ENCODE assay signal across 25 cellular contexts in the genomic region with DNA sequence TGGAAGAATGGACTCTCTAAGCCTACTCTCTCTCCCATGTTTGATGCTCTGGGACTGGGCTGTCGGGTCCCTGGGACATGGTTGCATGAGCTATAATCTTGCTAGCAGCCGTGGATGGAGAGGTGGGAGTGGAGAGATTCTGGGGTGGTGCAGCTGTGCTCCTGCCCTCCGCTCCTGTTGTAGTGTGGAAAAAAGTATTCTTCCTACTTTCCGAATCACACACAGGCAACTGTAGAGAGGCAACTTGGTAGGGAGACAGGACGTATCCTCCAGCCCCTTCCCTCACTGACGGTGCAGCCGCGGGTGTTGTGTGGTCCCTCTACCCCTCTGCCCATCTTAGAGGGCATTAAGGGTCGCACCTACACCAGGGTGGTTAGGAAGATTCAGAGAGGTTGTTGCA.
"Had no signal": no experiment of that assay in that cellular context is flagged by ENCODE, and none has a peak within 500 bp of the region (broad histone marks: within the 10 kb centered on the region; RNA-seq: fewer than 3 reads in every experiment).

No MANE protein-coding gene starts in this region.

- H3K9me3 Mint-ChIP-seq: activated CD4-positive, alpha-beta T cell treated with anti-CD3 and anti-CD28 coated beads, Interleukin-2, amount 10 ng/mL, durations not matched to agents 7 days and 5 days; effector memory CD8-positive, alpha-beta T cell; immature natural killer cell; natural killer cell treated with Interleukin-12 subunit alpha and Interleukin-12 subunit beta and Interleukin-15 and Interleukin-18, amount 100 ng/mL, for 72 hours had no signal

- H3K4me3 Mint-ChIP-seq: activated CD4-positive, alpha-beta T cell treated with anti-CD3 and anti-CD28 coated beads, Interleukin-2, amount 10 ng/mL, durations not matched to agents 7 days and 5 days; activated naive CD8-positive, alpha-beta T cell; activated T-cell treated with anti-CD3 and anti-CD28 coated beads, Interleukin-2, amount 50 U/mL, for 72 hours; effector memory CD8-positive, alpha-beta T cell; immature natural killer cell; natural killer cell treated with Interleukin-12 subunit alpha and Interleukin-12 subunit beta and Interleukin-15 and Interleukin-18, amount 100 ng/mL, for 72 hours; stimulated activated naive B cell treated with anti-CD40 and anti-IgM and Interleukin-4, amounts not matched to agents 10 μg/mL and 1 μg/mL and 100 μg/mL, for 72 hours; T-helper 17 cell had no signal

- DNase-seq: activated CD4-positive, alpha-beta T cell treated with anti-CD3 and anti-CD28 coated beads for 1 hour; activated CD4-positive, alpha-beta T cell treated with anti-CD3 and anti-CD28 coated beads, Interleukin-2, amount 10 ng/mL, durations not matched to agents 7 days and 5 days; activated naive CD4-positive, alpha-beta T cell; activated T-cell treated with anti-CD3 and anti-CD28 coated beads, Interleukin-2, amount 50 U/mL, for 72 hours; anterior cingulate cortex; effector memory CD8-positive, alpha-beta T cell; foreskin fibroblast; immature natural killer cell; left ventricle myocardium inferior; mesendoderm; mucosa of descending colon; ovary; retina; SK-N-SH; stimulated activated CD4-positive, alpha-beta T cell treated with anti-CD3 and anti-CD28 coated beads, Interleukin-15, amount 100 ng/mL, for 24 hours; stimulated activated CD4-positive, alpha-beta T cell treated with anti-CD3 and anti-CD28 coated beads, Interleukin-2, amount 100 ng/mL, for 24 hours; stimulated activated naive B cell treated with anti-CD40 and anti-IgM and Interleukin-4, amounts not matched to agents 10 μg/mL and 1 μg/mL and 100 μg/mL, for 72 hours; T-helper 17 cell had no signal

- H3K4me3 ChIP-seq: left ventricle myocardium inferior, lung, mucosa of descending colon, ovary, prostate gland, tibial nerve had no signal

- H3K27ac Mint-ChIP-seq: activated CD4-positive, alpha-beta T cell treated with anti-CD3 and anti-CD28 coated beads, Interleukin-2, amount 10 ng/mL, durations not matched to agents 7 days and 5 days; activated naive CD8-positive, alpha-beta T cell; activated T-cell treated with anti-CD3 and anti-CD28 coated beads, Interleukin-2, amount 50 U/mL, for 72 hours; immature natural killer cell; natural killer cell treated with Interleukin-12 subunit alpha and Interleukin-12 subunit beta and Interleukin-15 and Interleukin-18, amount 100 ng/mL, for 72 hours; stimulated activated naive B cell treated with anti-CD40 and anti-IgM and Interleukin-4, amounts not matched to agents 10 μg/mL and 1 μg/mL and 100 μg/mL, for 72 hours; T-helper 17 cell had no signal

- H3K4me1 Mint-ChIP-seq: activated CD4-positive, alpha-beta T cell treated with anti-CD3 and anti-CD28 coated beads, Interleukin-2, amount 10 ng/mL, durations not matched to agents 7 days and 5 days; immature natural killer cell had no signal

- H3K27me3 ChIP-seq: ovary, tibial nerve had no signal

- H3K36me3 Mint-ChIP-seq: activated naive CD8-positive, alpha-beta T cell; immature natural killer cell; natural killer cell treated with Interleukin-12 subunit alpha and Interleukin-12 subunit beta and Interleukin-15 and Interleukin-18, amount 100 ng/mL, for 72 hours had no signal

- ATAC-seq: activated T-cell treated with anti-CD3 and anti-CD28 coated beads, Interleukin-2, amount 50 U/mL, for 72 hours; effector memory CD8-positive, alpha-beta T cell; mucosa of descending colon; natural killer cell treated with Interleukin-12 subunit alpha and Interleukin-12 subunit beta and Interleukin-15 and Interleukin-18, amount 100 ng/mL, for 72 hours; stimulated activated naive B cell treated with anti-CD40 and anti-IgM and Interleukin-4, amounts not matched to agents 10 μg/mL and 1 μg/mL and 100 μg/mL, for 72 hours; T-helper 17 cell had no signal

- H3K36me3 ChIP-seq: left ventricle myocardium inferior, ovary, prostate gland, tibial nerve had no signal

- FAIRE-seq: colon, endothelial cell of umbilical vein had no signal
